ENCODE assay signal across 8 cellular contexts in genomic region chr15:43440721-43441281, GRCh38. TPM values are rescaled to one million over a fixed set of nuclear protein-coding genes. Genes with fewer than 3 reads are reported as not detected.
DNase-seq lines count a peak whose midpoint lies in the region; ATAC-seq lines count a peak whose summit lies in the region.

No MANE protein-coding gene starts in this region.

- no peaks in the 10 kb centered on the region for H3K9me3 Mint-ChIP-seq in activated T-helper 2 cell treated with anti-CD3 and anti-CD28 coated beads, Interferon-gamma antibody, Interleukin-2, Interleukin-4, amounts not matched to agents 10 μg/mL and 5 μg/mL and 100 μg/mL, durations not matched to agents 14 hours and 24 hours and 36 hours

- peak; percentile 52 for ATAC-seq in HG02759 (IDR thresholded peaks at IDR 0.05; ENCODE audit: unreplicated experiment)
- ATAC-seq in GM19328 (IDR thresholded peaks at IDR 0.05; ENCODE audit: unreplicated experiment) = no peak
- no peak for ATAC-seq in GM19455 (IDR thresholded peaks at IDR 0.05; ENCODE audit: unreplicated experiment)

- H3K4me3 Mint-ChIP-seq in activated T-helper 2 cell treated with anti-CD3 and anti-CD28 coated beads, Interferon-gamma antibody, Interleukin-2, Interleukin-4, amounts not matched to agents 10 μg/mL and 5 μg/mL and 100 μg/mL, durations not matched to agents 14 hours and 24 hours and 36 hours (ENCODE audit: low read depth) = no peak overlapping the region

- no peaks in the 10 kb centered on the region for H3K27me3 Mint-ChIP-seq in activated T-helper 2 cell treated with anti-CD3 and anti-CD28 coated beads, Interferon-gamma antibody, Interleukin-2, Interleukin-4, amounts not matched to agents 10 μg/mL and 5 μg/mL and 100 μg/mL, durations not matched to agents 14 hours and 24 hours and 36 hours (ENCODE audit: low read depth)

- H3K4me1 Mint-ChIP-seq in activated T-helper 2 cell treated with anti-CD3 and anti-CD28 coated beads, Interferon-gamma antibody, Interleukin-2, Interleukin-4, amounts not matched to agents 10 μg/mL and 5 μg/mL and 100 μg/mL, durations not matched to agents 14 hours and 24 hours and 36 hours (ENCODE audit: low read depth) = peaks cover 7% of the 10 kb centered on the region

- intact Hi-C loops in activated T-helper 2 cell treated with anti-CD3 and anti-CD28 coated beads, Interferon-gamma antibody, Interleukin-2, Interleukin-4, amounts not matched to agents 10 μg/mL and 5 μg/mL and 100 μg/mL, durations not matched to agents 14 hours and 24 hours and 36 hours (cut with micrococcal nuclease) = loop anchor here (2.0 kb wide), 1 partner anchor 70 kb away; no protein-coding TSS in a partner anchor

- peaks cover 29% of the 10 kb centered on the region for H3K36me3 Mint-ChIP-seq in activated T-helper 2 cell treated with anti-CD3 and anti-CD28 coated beads, Interferon-gamma antibody, Interleukin-2, Interleukin-4, amounts not matched to agents 10 μg/mL and 5 μg/mL and 100 μg/mL, durations not matched to agents 14 hours and 24 hours and 36 hours (ENCODE audit: low read depth)

- peak overlapping the region; percentile 93 for H3K27ac Mint-ChIP-seq in activated T-helper 2 cell treated with anti-CD3 and anti-CD28 coated beads, Interferon-gamma antibody, Interleukin-2, Interleukin-4, amounts not matched to agents 10 μg/mL and 5 μg/mL and 100 μg/mL, durations not matched to agents 14 hours and 24 hours and 36 hours

- DNase-seq in EH (ENCODE audit: low read depth) = peak; percentile 98
- DNase-seq in NCI-H446 treated with DMSO at 0.1 percent for 48 hours (lab: John Stamatoyannopoulos, UW) = peak; percentile 85
- DNase-seq in activated T-helper 2 cell treated with anti-CD3 and anti-CD28 coated beads, Interferon-gamma antibody, Interleukin-2, Interleukin-4, amounts not matched to agents 10 μg/mL and 5 μg/mL and 100 μg/mL, durations not matched to agents 14 hours and 24 hours and 36 hours (ENCODE audit: low spot score) = peak; percentile 19
- DNase-seq in foreskin melanocyte = peak; percentile 95
- peak; percentile 58 for DNase-seq in occipital lobe (lab: John Stamatoyannopoulos, UW)

RNA-seq across cellular contexts. Expression of gene TP53BP1, which starts 52.2 kb away (rescaled TPM):
- 43.8 and 46.6 TPM in 2 replicates for total RNA-seq in activated T-helper 2 cell treated with anti-CD3 and anti-CD28 coated beads, Interferon-gamma antibody, Interleukin-2, Interleukin-4, amounts not matched to agents 10 μg/mL and 5 μg/mL and 100 μg/mL, durations not matched to agents 14 hours and 24 hours and 36 hours
- 142 TPM for total RNA-seq in occipital lobe

Comparison
In these comparisons a context has a peak if more than half of its experiments do, and no peak if none do; other contexts are left out.
1. DNase-seq: peak in every context shown above with its lines; median percentile 98 in EH; 95 in foreskin melanocyte; 85 in NCI-H446 treated with DMSO at 0.1 percent for 48 hours; 58 in occipital lobe; 19 in activated T-helper 2 cell treated with anti-CD3 and anti-CD28 coated beads, Interferon-gamma antibody, Interleukin-2, Interleukin-4, amounts not matched to agents 10 μg/mL and 5 μg/mL and 100 μg/mL, durations not matched to agents 14 hours and 24 hours and 36 hours.